In genomic region chr14:49585803-49586672, GRCh38 we compare ENCODE assay signal across 8 cellular contexts. TPM values are rescaled to one million over a fixed set of nuclear protein-coding genes. Genes with fewer than 3 reads are reported as not detected.
DNase-seq lines count a peak whose midpoint lies in the region; ATAC-seq and TF ChIP-seq lines count a peak whose summit lies in the region.

Gene RPS29 (minus strand): TSS chr14:49586380. CDS start chr14:49586346, 34 bp downstream.

- H3K4me3 ChIP-seq in Panc1 (ENCODE audit: low read depth in 2 of 2, low read length in 2 of 2) = peak within 1 kb of the TSS; percentile 92 to 93
- H3K4me3 ChIP-seq in esophagus (ENCODE audit: low read depth in 1 of 2, low read length in 2 of 2) = peak within 1 kb of the TSS; percentile 87 to 98
- H3K4me3 ChIP-seq in mucosa of stomach (ENCODE audit: low read length) = peak within 1 kb of the TSS; percentile 96

- no peak for TF ChIP-seq CTCF in Panc1 (IDR thresholded peaks at IDR 0.05)

- peaks cover 21% of the 10 kb centered on the region for H3K36me3 ChIP-seq in Panc1 (ENCODE audit: control insufficient read depth, insufficient read depth, low read length)
- H3K36me3 ChIP-seq in esophagus (ENCODE audit: control insufficient read depth in 2 of 2, insufficient read depth in 2 of 2, low read length in 1 of 2) = peaks cover 0 to 10% of the 10 kb centered on the region in 2 donors
- H3K36me3 ChIP-seq in mucosa of stomach (ENCODE audit: control insufficient read depth, insufficient read depth, low read length) = peaks cover 8% of the 10 kb centered on the region

- peaks cover 1% of the 10 kb centered on the region for H3K27me3 Mint-ChIP-seq in activated T-cell treated with anti-CD3 and anti-CD28 coated beads, Interleukin-2, amount 50 U/mL, for 4 hours (ENCODE audit: low read depth)

- no peaks in the 10 kb centered on the region for H3K9me3 Mint-ChIP-seq in activated T-cell treated with anti-CD3 and anti-CD28 coated beads, Interleukin-2, amount 50 U/mL, for 4 hours

- intact Hi-C loops in Panc1 (cut with micrococcal nuclease; ENCODE audit: unreplicated experiment) = no loop called here

- in situ Hi-C loops in Panc1 (cut with HindIII; ENCODE audit: low pct_unique_long_range_greater_than_20kb, low sequenced_read_pairs) = no loop called here

- H3K27ac ChIP-seq in Panc1 (ENCODE audit: low read length) = peak within 1 kb of the TSS; percentile 95
- H3K27ac ChIP-seq in esophagus (ENCODE audit: low read depth in 2 of 2, low read length in 1 of 2) = peak within 1 kb of the TSS; percentile 93 to 94

- H3K36me3 Mint-ChIP-seq in activated T-cell treated with anti-CD3 and anti-CD28 coated beads, Interleukin-2, amount 50 U/mL, for 4 hours (ENCODE audit: insufficient read depth) = peaks cover 48% of the 10 kb centered on the region

- CTCF ChIA-PET in Panc1 (lab: Charles Lee) = interaction anchor here (1.0 to 1.3 kb wide), 2 partner anchors 9 to 124 kb away, joined by 4 read pairs; no protein-coding TSS in a partner anchor

- peak; percentile 96 for DNase-seq in DMS153 treated with DMSO at 0.1 percent for 48 hours (lab: John Stamatoyannopoulos, UW; ENCODE audit: unreplicated experiment)
- peak; percentile 98 for DNase-seq in KG1 (lab: John Stamatoyannopoulos, UW)
- DNase-seq in Panc1 (ENCODE audit: low read depth, low spot score) = peak; percentile 98
- DNase-seq in activated T-cell treated with anti-CD3 and anti-CD28 coated beads, Interleukin-2, amount 50 U/mL, for 4 hours = peak; percentile 98
- peak; percentile 97 to 98 for DNase-seq in stimulated activated CD8-positive, alpha-beta memory T cell treated with anti-CD3 and anti-CD28 coated beads, Interleukin-7, amount 100 ng/mL, for 1 hour (ENCODE audit: low read depth in 2 of 2)

- WGBS in esophagus, 2 donors = 0% methylated on average over 54 of the region's 55 CpGs

- peaks cover 36% of the 10 kb centered on the region for H3K4me1 Mint-ChIP-seq in activated T-cell treated with anti-CD3 and anti-CD28 coated beads, Interleukin-2, amount 50 U/mL, for 4 hours (ENCODE audit: low read depth)

- H3K4me3 Mint-ChIP-seq in activated T-cell treated with anti-CD3 and anti-CD28 coated beads, Interleukin-2, amount 50 U/mL, for 4 hours = peak within 1 kb of the TSS; percentile 93

- POLR2A ChIA-PET in Panc1 (lab: Charles Lee) = interaction anchor here (0.7 kb wide), 1 partner anchor 861 kb away, joined by 3 read pairs; no protein-coding TSS in a partner anchor

- H3K27me3 ChIP-seq in Panc1 (ENCODE audit: control insufficient read depth, insufficient read depth, low read length) (no peaks in the 10 kb centered on the region), esophagus (ENCODE audit: control insufficient read depth in 1 of 2, insufficient read depth in 2 of 2, low read length in 2 of 2) (no peaks in the 10 kb centered on the region), mucosa of stomach (ENCODE audit: control insufficient read depth, insufficient read depth, low read length) (no peaks in the 10 kb centered on the region)

- no peaks in the 10 kb centered on the region for H3K9me3 ChIP-seq in Panc1 (ENCODE audit: control insufficient read depth, insufficient read depth, low read depth, low read length)
- no peaks in the 10 kb centered on the region for H3K9me3 ChIP-seq in esophagus (ENCODE audit: control insufficient read depth in 2 of 2, insufficient read depth in 1 of 2, low read depth in 1 of 2, low read length in 1 of 2)
- H3K9me3 ChIP-seq in mucosa of stomach (ENCODE audit: control insufficient read depth, low read length) = no peaks in the 10 kb centered on the region

- no TSS peak for BruUV-seq in Panc1 (replicated peaks; lab: Mats Ljungman, UMichigan)

- ATAC-seq in GM21723 (IDR thresholded peaks at IDR 0.05; ENCODE audit: unreplicated experiment) = peak; percentile 88
- ATAC-seq in Panc1 = peak; percentile 94
- peak; percentile 86 to 87 for ATAC-seq in activated T-cell treated with anti-CD3 and anti-CD28 coated beads, Interleukin-2, amount 50 U/mL, for 4 hours

- H3K4me1 ChIP-seq in Panc1 (ENCODE audit: control insufficient read depth, insufficient read depth, low read length) (peaks cover 15% of the 10 kb centered on the region), esophagus (ENCODE audit: control insufficient read depth in 2 of 2, insufficient read depth in 2 of 2, low read length in 1 of 2) (peaks cover 0 to 2% of the 10 kb centered on the region in 2 donors), mucosa of stomach (ENCODE audit: control insufficient read depth, insufficient read depth, low read length) (peaks cover 15% of the 10 kb centered on the region)

- H3K9ac ChIP-seq in mucosa of stomach (ENCODE audit: low read length) = peak within 1 kb of the TSS; percentile 97

RNA-seq across cellular contexts. Expression of gene RPS29, which starts in this region (rescaled TPM):
- 866 TPM for total RNA-seq in Panc1 (2021; ENCODE audit: unreplicated experiment)
- 1,233 TPM for polyA plus RNA-seq in Panc1 (2012; ENCODE audit: insufficient read length)
- total RNA-seq in activated T-cell treated with anti-CD3 and anti-CD28 coated beads, Interleukin-2, amount 50 U/mL, for 4 hours = 1,000 to 10,000 TPM; 2,303 to 2,539 (median 2,513) TPM
- 1,000 to 10,000 TPM in 1 of 2 donors, 100 to 1,000 TPM in 1; 861 to 2,600 TPM for polyA plus RNA-seq in esophagus

Comparison
In these comparisons a context has a peak if more than half of its experiments do, and no peak if none do; other contexts are left out.
1. Peak in every context shown above with its lines: DNase-seq, ATAC-seq, H3K4me3 ChIP-seq and H3K27ac ChIP-seq.